Comparison of ENCODE assay signal across 8 cellular contexts in the genomic region with DNA sequence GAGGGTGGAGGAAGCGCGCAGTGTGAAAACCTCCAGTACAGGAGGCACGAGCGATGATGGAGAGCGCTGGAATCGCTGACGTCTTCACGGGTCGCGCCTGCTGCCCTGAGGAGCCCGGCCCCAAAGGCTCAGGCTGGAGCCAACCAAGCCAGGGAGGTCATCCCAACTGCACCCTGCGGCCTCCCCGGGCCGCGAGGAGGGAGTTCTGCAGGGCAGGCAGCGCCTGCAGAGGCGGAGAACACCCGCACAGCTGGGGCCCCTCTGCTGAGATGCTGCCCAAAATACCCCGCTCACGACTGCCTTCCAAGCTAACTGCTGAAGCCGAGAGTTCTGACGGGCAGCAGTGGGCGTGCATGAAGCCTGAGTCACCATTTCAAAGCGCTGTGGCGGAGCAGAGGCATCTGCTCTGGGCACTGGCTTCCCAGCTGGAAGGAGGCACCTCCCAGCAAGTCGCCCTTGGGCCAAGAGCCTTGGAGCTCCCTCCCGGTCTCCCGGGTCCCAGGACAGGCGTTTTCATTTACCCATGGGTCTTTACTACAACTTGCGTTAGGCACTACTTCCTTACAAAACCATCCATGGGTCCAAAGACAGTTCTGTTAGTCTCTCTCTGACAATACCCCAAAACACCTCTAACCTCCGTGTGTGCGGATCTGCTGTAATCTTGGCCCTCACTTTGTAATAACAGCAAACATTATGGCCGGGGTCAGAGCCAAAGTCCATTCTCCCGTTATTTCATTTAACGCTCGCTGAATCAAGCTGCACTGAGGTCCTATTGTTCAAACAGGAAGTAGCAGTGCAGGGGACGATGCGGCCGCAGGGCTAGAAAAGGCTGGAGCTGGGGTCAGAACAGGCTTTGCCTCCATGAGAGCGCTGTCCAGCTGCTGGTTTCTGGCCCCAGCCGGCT.
DNase-seq lines count a peak whose midpoint lies in the region; TF ChIP-seq lines count a peak whose summit lies in the region.

No MANE protein-coding gene starts in this region.

- TF ChIP-seq CTCF in GM10248 (IDR thresholded peaks at IDR 0.05; ENCODE audit: control extremely low read depth, extremely low read depth, low read depth, missing control alignments), result no peak

- peaks cover 11% of the 10 kb centered on the region for H3K4me1 ChIP-seq in HUES48 (ENCODE audit: control insufficient read depth, insufficient read depth, low read length)
- peaks cover 0 to 5% of the 10 kb centered on the region in 2 donors for H3K4me1 ChIP-seq in duodenal mucosa (ENCODE audit: control insufficient read depth in 1 of 2, insufficient read depth in 2 of 2, low read length in 2 of 2)

- peak; percentile 84 for DNase-seq in ELR (ENCODE audit: low read depth)
- peak; percentile 32 for DNase-seq in activated CD4-positive, alpha-beta memory T cell treated with anti-CD3 and anti-CD28 coated beads, Interleukin-2, amount 10 ng/mL, durations not matched to agents 7 days and 5 days
- DNase-seq in lung microvascular endothelial cell (ENCODE audit: low read depth in 2 of 2), result peak; percentile 86
- DNase-seq in stimulated activated CD4-positive, alpha-beta T cell treated with anti-CD3 and anti-CD28 coated beads, Interleukin-4, amount 100 ng/mL, for 48 hours (ENCODE audit: low read depth in 2 of 2), result peak; percentile 54 to 71
- no peak for DNase-seq in RPMI8226
- no peak for DNase-seq in GM10248 (ENCODE audit: extremely low spot score)

- POLR2A ChIA-PET in activated CD4-positive, alpha-beta memory T cell treated with anti-CD3 and anti-CD28 coated beads, Interleukin-2, amount 10 ng/mL, durations not matched to agents 7 days and 5 days (lab: Charles Lee), result no interaction called here
- POLR2A ChIA-PET in GM10248 (lab: Yijun Ruan, JAX), result no interaction called here

- peaks cover 1% of the 10 kb centered on the region for H3K36me3 Mint-ChIP-seq in activated CD4-positive, alpha-beta memory T cell treated with anti-CD3 and anti-CD28 coated beads, Interleukin-2, amount 10 ng/mL, durations not matched to agents 7 days and 5 days (ENCODE audit: low read depth)

- H3K9ac ChIP-seq in HUES48 (ENCODE audit: low read depth, low read length) (no peak overlapping the region), duodenal mucosa (ENCODE audit: low read depth in 1 of 2, low read length in 2 of 2) (no peak overlapping the region)

- H3K9me3 ChIP-seq in HUES48 (ENCODE audit: control insufficient read depth, insufficient read depth, low read length) (no peaks in the 10 kb centered on the region), duodenal mucosa (ENCODE audit: control insufficient read depth in 1 of 2, low read length in 2 of 2) (no peaks in the 10 kb centered on the region)

- H3K27me3 ChIP-seq in HUES48 (ENCODE audit: control insufficient read depth, insufficient read depth, low read length), result peaks cover 9% of the 10 kb centered on the region; the same call in 1 of the 2 replicates
- peaks cover 0 to 3% of the 10 kb centered on the region in 2 donors for H3K27me3 ChIP-seq in duodenal mucosa (ENCODE audit: control insufficient read depth in 1 of 2, insufficient read depth in 2 of 2, low read length in 2 of 2)

- peaks cover 26% of the 10 kb centered on the region for H3K27me3 Mint-ChIP-seq in activated CD4-positive, alpha-beta memory T cell treated with anti-CD3 and anti-CD28 coated beads, Interleukin-2, amount 10 ng/mL, durations not matched to agents 7 days and 5 days

- CTCF ChIA-PET in activated CD4-positive, alpha-beta memory T cell treated with anti-CD3 and anti-CD28 coated beads, Interleukin-2, amount 10 ng/mL, durations not matched to agents 7 days and 5 days (lab: Charles Lee), result interaction anchor here (0.6 to 1.0 kb wide), 2 partner anchors 41 to 44 kb away, joined by 3 read pairs; no protein-coding TSS in a partner anchor
- CTCF ChIA-PET in GM10248 (lab: Yijun Ruan, JAX), result interaction anchor here (1.6 kb wide), 1 partner anchor 15 kb away, joined by 3 read pairs; no protein-coding TSS in a partner anchor

- H3K4me3 Mint-ChIP-seq in activated CD4-positive, alpha-beta memory T cell treated with anti-CD3 and anti-CD28 coated beads, Interleukin-2, amount 10 ng/mL, durations not matched to agents 7 days and 5 days, result peak overlapping the region; percentile 31

- no peaks in the 10 kb centered on the region for H3K9me3 Mint-ChIP-seq in activated CD4-positive, alpha-beta memory T cell treated with anti-CD3 and anti-CD28 coated beads, Interleukin-2, amount 10 ng/mL, durations not matched to agents 7 days and 5 days

- no peaks in the 10 kb centered on the region for H3K36me3 ChIP-seq in HUES48 (ENCODE audit: control insufficient read depth, insufficient read depth, low read length)
- H3K36me3 ChIP-seq in duodenal mucosa (ENCODE audit: control insufficient read depth in 1 of 2, insufficient read depth in 2 of 2, low read length in 2 of 2), result no peaks in the 10 kb centered on the region

- peak overlapping the region; percentile 41 for H3K4me3 ChIP-seq in HUES48 (ENCODE audit: low read depth, low read length)
- peak overlapping the region; percentile 23 to 49 for H3K4me3 ChIP-seq in duodenal mucosa (ENCODE audit: low read depth in 1 of 2, low read length in 2 of 2)

- peak overlapping the region; percentile 46 for H3K27ac ChIP-seq in HUES48 (ENCODE audit: low read depth, low read length)
- H3K27ac ChIP-seq in duodenal mucosa (ENCODE audit: low read depth, low read length), result no peak overlapping the region

- H3K27ac Mint-ChIP-seq in activated CD4-positive, alpha-beta memory T cell treated with anti-CD3 and anti-CD28 coated beads, Interleukin-2, amount 10 ng/mL, durations not matched to agents 7 days and 5 days, result no peak overlapping the region

- H3K4me1 Mint-ChIP-seq in activated CD4-positive, alpha-beta memory T cell treated with anti-CD3 and anti-CD28 coated beads, Interleukin-2, amount 10 ng/mL, durations not matched to agents 7 days and 5 days, result peaks cover 13% of the 10 kb centered on the region

Comparison
In these comparisons a context has a peak if more than half of its experiments do, and no peak if none do; other contexts are left out.
1. DNase-seq: peak in ELR (single experiment), activated CD4-positive, alpha-beta memory T cell treated with anti-CD3 and anti-CD28 coated beads, Interleukin-2, amount 10 ng/mL, durations not matched to agents 7 days and 5 days (single experiment), lung microvascular endothelial cell (2 of 2) and stimulated activated CD4-positive, alpha-beta T cell treated with anti-CD3 and anti-CD28 coated beads, Interleukin-4, amount 100 ng/mL, for 48 hours (2 of 2); none in RPMI8226 (single experiment) and GM10248 (single experiment).